In the genomic region with DNA sequence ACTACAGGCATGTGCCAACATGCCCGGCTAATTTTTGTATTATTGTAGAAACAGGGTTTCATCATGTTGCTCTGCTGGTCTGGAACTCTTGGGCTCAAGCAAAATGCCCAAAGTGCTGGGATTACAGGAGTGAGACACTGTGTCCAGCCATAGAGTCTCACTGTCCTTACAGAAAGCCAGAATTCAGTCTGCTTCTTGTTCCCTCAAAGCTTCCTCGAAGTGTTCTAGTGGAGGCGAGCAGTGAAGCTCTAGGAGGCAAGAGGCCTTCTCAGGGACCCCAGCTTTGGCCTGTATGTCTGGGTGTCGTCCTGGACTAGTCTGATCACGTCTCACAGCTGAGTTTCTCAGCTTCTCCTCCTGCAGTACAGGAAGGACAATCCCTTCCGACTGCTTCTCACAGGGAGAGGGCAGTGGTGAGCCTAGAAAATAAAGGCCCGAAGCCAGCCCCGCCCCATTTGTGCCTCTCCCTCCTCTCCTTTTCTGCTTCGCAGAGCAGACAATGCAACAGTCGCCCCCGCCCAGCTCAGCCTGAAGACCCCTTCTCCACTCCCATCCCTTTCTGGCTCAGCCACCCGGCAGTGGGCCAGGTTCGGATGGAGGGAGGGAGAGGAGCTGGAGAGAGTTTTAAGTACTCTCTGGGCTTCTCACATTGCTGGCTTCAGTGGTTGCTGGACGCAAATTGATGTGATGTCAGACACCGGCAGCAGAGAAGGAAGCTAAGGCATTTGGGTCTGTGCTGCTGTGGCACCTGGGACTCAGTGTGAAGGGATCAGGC, we compare ENCODE assay signal across 1 cellular context.
TF ChIP-seq lines count a peak whose summit lies in the region.

No MANE protein-coding gene starts in this region.

TF ChIP-seq in SK-N-SH, 30 proteins besides CTCF, POLR2A, EP300 and RAD21 (continued from another document):
- TF ChIP-seq, protein P1, sequence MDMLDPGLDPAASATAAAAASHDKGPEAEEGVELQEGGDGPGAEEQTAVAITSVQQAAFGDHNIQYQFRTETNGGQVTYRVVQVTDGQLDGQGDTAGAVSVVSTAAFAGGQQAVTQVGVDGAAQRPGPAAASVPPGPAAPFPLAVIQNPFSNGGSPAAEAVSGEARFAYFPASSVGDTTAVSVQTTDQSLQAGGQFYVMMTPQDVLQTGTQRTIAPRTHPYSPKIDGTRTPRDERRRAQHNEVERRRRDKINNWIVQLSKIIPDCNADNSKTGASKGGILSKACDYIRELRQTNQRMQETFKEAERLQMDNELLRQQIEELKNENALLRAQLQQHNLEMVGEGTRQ (IDR thresholded peaks at IDR 0.05; ENCODE audit: borderline replicate concordance, low read depth, low read length) = no peak
- TF ChIP-seq RXRA (IDR thresholded peaks at IDR 0.05; ENCODE audit: borderline replicate concordance, low read depth) (no peak), GABPA (IDR thresholded peaks at IDR 0.05; ENCODE audit: low read depth) (no peak), POLR2AphosphoS5 (IDR thresholded peaks at IDR 0.05; ENCODE audit: low read depth, low read length) (peak; percentile 46), EZH2phosphoT487 (IDR thresholded peaks at IDR 0.05; ENCODE audit: borderline replicate concordance, low read depth) (no peak), RCOR1 (IDR thresholded peaks at IDR 0.05; ENCODE audit: low read length) (no peak), MEF2A (IDR thresholded peaks at IDR 0.05; ENCODE audit: borderline replicate concordance, low read depth) (no peak), REST (IDR thresholded peaks at IDR 0.05; ENCODE audit: low read depth, low read length) (no peak), ELF1 (IDR thresholded peaks at IDR 0.05) (no peak), SMC3 (IDR thresholded peaks at IDR 0.05; ENCODE audit: low read depth, low read length) (peak; percentile 46), NFIC (IDR thresholded peaks at IDR 0.05; ENCODE audit: borderline replicate concordance) (no peak)
- TF ChIP-seq, protein P2, sequence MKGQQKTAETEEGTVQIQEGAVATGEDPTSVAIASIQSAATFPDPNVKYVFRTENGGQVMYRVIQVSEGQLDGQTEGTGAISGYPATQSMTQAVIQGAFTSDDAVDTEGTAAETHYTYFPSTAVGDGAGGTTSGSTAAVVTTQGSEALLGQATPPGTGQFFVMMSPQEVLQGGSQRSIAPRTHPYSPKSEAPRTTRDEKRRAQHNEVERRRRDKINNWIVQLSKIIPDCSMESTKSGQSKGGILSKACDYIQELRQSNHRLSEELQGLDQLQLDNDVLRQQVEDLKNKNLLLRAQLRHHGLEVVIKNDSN (IDR thresholded peaks at IDR 0.05; ENCODE audit: borderline replicate concordance, low read depth) = no peak
- TF ChIP-seq, protein P3, sequence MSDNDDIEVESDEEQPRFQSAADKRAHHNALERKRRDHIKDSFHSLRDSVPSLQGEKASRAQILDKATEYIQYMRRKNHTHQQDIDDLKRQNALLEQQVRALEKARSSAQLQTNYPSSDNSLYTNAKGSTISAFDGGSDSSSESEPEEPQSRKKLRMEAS (IDR thresholded peaks at IDR 0.05; ENCODE audit: low read depth) = no peak
TF ChIP-seq in SK-N-SH: peak in this region for 3.
